In the genomic region with DNA sequence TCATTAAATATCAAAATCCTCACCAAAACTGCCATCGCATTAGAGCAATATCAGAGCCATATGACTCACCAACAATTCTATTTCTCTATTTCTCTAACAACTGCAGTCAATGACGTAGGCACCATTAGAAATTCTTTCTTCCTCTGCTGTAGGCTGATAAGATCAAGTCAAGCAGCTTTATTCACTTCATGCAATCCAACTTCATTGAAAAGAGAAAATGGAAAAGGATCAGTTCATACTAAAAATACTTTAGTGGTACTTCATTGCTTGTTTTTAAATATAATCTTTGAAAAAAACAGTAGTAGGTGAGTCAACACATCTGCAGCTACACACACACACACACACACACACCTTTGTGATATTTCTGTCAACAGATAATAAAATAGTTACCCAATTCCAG, we compare ENCODE assay signal across 20 cellular contexts.
DNase-seq lines count a peak whose midpoint lies in the region; TF ChIP-seq lines count a peak whose summit lies in the region.
"Had no signal": no experiment of that assay in that cellular context is flagged by ENCODE, and none has a peak within 500 bp of the region (broad histone marks: within the 10 kb centered on the region; RNA-seq: fewer than 3 reads in every experiment).

No MANE protein-coding gene starts in this region.

- no peak overlapping the region for H3K4me2 ChIP-seq in trophoblast cell (ENCODE audit: low read length)
- H3K4me2 ChIP-seq: BLaER1 treated with 17β-estradiol and CSF1 and Interleukin-3, amounts not matched to agents 10 nM and 100 nM had no signal

- H3K36me3 ChIP-seq in trophoblast cell (ENCODE audit: control insufficient read depth in 1 of 2, insufficient read depth in 2 of 2, low read length in 2 of 2), result no peaks in the 10 kb centered on the region
- no peaks in the 10 kb centered on the region for H3K36me3 ChIP-seq in esophagus squamous epithelium
- H3K36me3 ChIP-seq in left ventricle myocardium inferior, result no peaks in the 10 kb centered on the region
- H3K36me3 ChIP-seq: ascending aorta; BLaER1 treated with 17β-estradiol and CSF1 and Interleukin-3, amounts not matched to agents 10 nM and 100 nM; lower lobe of right lung; sigmoid colon had no signal

- H3K79me1 ChIP-seq in trophoblast cell (ENCODE audit: low read length), result no peaks in the 10 kb centered on the region

- H3K4ac ChIP-seq in trophoblast cell (ENCODE audit: low read depth, low read length), result no peak overlapping the region

- no peak for TF ChIP-seq CTCF in choroid plexus epithelial cell (conservative IDR thresholded peaks at IDR 0.05; ENCODE audit: low read depth, low read length)
- no peak for TF ChIP-seq CTCF in esophagus squamous epithelium (IDR thresholded peaks at IDR 0.05)
- no peak for TF ChIP-seq CTCF in left ventricle myocardium inferior (IDR thresholded peaks at IDR 0.05; ENCODE audit: borderline replicate concordance)
- no peak for TF ChIP-seq CTCF in osteocyte (IDR thresholded peaks at IDR 0.05)

- H3K4me3 ChIP-seq in choroid plexus epithelial cell (ENCODE audit: low read depth, low read length) (no peak overlapping the region), trophoblast cell (ENCODE audit: low read depth, low read length) (no peak overlapping the region), esophagus squamous epithelium (no peak overlapping the region), left ventricle myocardium inferior (no peak overlapping the region)
- H3K4me3 ChIP-seq: ascending aorta; BLaER1 treated with 17β-estradiol and CSF1 and Interleukin-3, amounts not matched to agents 10 nM and 100 nM; lower lobe of right lung; sigmoid colon had no signal

- H2AFZ ChIP-seq in trophoblast cell (ENCODE audit: insufficient read depth, low read length, poor library complexity), result no peak overlapping the region

- no peak overlapping the region for H4K91ac ChIP-seq in trophoblast cell (ENCODE audit: low read depth, low read length)

- no peak overlapping the region for H3K14ac ChIP-seq in trophoblast cell (ENCODE audit: low read length)

- H4K12ac ChIP-seq in trophoblast cell (ENCODE audit: low read depth, low read length), result no peak overlapping the region

- H3K27me3 ChIP-seq in trophoblast cell (ENCODE audit: insufficient read depth, low read length) (no peaks in the 10 kb centered on the region), esophagus squamous epithelium (no peaks in the 10 kb centered on the region), left ventricle myocardium inferior (ENCODE audit: low read depth) (no peaks in the 10 kb centered on the region)
- H3K27me3 ChIP-seq: ascending aorta; BLaER1 treated with 17β-estradiol and CSF1 and Interleukin-3, amounts not matched to agents 10 nM and 100 nM; sigmoid colon had no signal

- intact Hi-C loops in esophagus squamous epithelium (cut with DNase I), result no loop called here
- intact Hi-C loops in left ventricle myocardium inferior (cut with micrococcal nuclease), result no loop called here

- no peak overlapping the region for H2BK12ac ChIP-seq in trophoblast cell (ENCODE audit: low read length)

- H3K79me2 ChIP-seq in trophoblast cell (ENCODE audit: control insufficient read depth, insufficient read depth, low read length, poor library complexity), result no peaks in the 10 kb centered on the region

- no CpG with 5 or more reads among the region's 2 CpGs for WGBS in trophoblast cell (ENCODE audit: extremely low coverage, insufficient coverage, insufficient read length)
- 73 to 78% methylated on average over 2 of the region's 2 CpGs for WGBS in esophagus squamous epithelium, 2 donors

- peaks cover 5% of the 10 kb centered on the region for H3K9me3 Mint-ChIP-seq in osteocyte (ENCODE audit: unreplicated experiment)

- no peak overlapping the region for H2BK120ac ChIP-seq in trophoblast cell (ENCODE audit: insufficient read depth, low read length, poor library complexity)

- no peak overlapping the region for H3K4me3 Mint-ChIP-seq in osteocyte (ENCODE audit: unreplicated experiment)
- H3K4me3 Mint-ChIP-seq: activated CD4-positive, alpha-beta T cell treated with anti-CD3 and anti-CD28 coated beads, Interleukin-2, amount 10 ng/mL, durations not matched to agents 24 days and 14 days had no signal

- H3K36me3 Mint-ChIP-seq in osteocyte (ENCODE audit: unreplicated experiment), result no peaks in the 10 kb centered on the region

- no peak overlapping the region for H3K9ac ChIP-seq in trophoblast cell (ENCODE audit: low read length)
- H3K9ac ChIP-seq: BLaER1 treated with 17β-estradiol and CSF1 and Interleukin-3, amounts not matched to agents 10 nM and 100 nM had no signal

- H3K27me3 Mint-ChIP-seq in osteocyte (ENCODE audit: unreplicated experiment), result no peaks in the 10 kb centered on the region
- H3K27me3 Mint-ChIP-seq: activated CD4-positive, alpha-beta T cell treated with anti-CD3 and anti-CD28 coated beads, Interleukin-2, amount 10 ng/mL, durations not matched to agents 24 days and 14 days had no signal

- no peak overlapping the region for H2AK5ac ChIP-seq in trophoblast cell (ENCODE audit: low read length)

- peak; percentile 8 for DNase-seq in DMS53 treated with DMSO at 0.1 percent for 48 hours (lab: John Stamatoyannopoulos, UW; ENCODE audit: unreplicated experiment)
- peak; percentile 80 for DNase-seq in NCI-H226
- DNase-seq in choroid plexus epithelial cell (ENCODE audit: low read depth), result peak; percentile 55
- peak; percentile 20 to 85 for DNase-seq in trophoblast cell
- DNase-seq in esophagus squamous epithelium (lab: John Stamatoyannopoulos, UW), result no peak
- no peak for DNase-seq in left ventricle myocardium inferior
- no peak for DNase-seq in NCI-H1694 (lab: John Stamatoyannopoulos, UW)
- DNase-seq in osteocyte (ENCODE audit: extremely low spot score, unreplicated experiment), result no peak
- DNase-seq: activated CD4-positive, alpha-beta T cell treated with anti-CD3 and anti-CD28 coated beads, Interleukin-2, amount 10 ng/mL, durations not matched to agents 24 days and 14 days; activated CD8-positive, alpha-beta memory T cell treated with anti-CD3 and anti-CD28 coated beads, Interleukin-2, amount 50 U/mL, for 48 hours; cortex of kidney; lower lobe of right lung; NCI-H1694 treated with DMSO at 0.1 percent for 48 hours; NCI-H345; occipital lobe; sigmoid colon; stimulated activated CD4-positive, alpha-beta T cell treated with anti-CD3 and anti-CD28 coated beads, Interleukin-2, amount 100 ng/mL, for 24 hours; SW 1271 had no signal

- H3K4me1 Mint-ChIP-seq in osteocyte (ENCODE audit: unreplicated experiment), result no peaks in the 10 kb centered on the region
- H3K4me1 Mint-ChIP-seq: activated CD4-positive, alpha-beta T cell treated with anti-CD3 and anti-CD28 coated beads, Interleukin-2, amount 10 ng/mL, durations not matched to agents 24 days and 14 days had no signal

- no peaks in the 10 kb centered on the region for H3K4me1 ChIP-seq in trophoblast cell (ENCODE audit: control insufficient read depth in 1 of 2, insufficient read depth in 2 of 2, low read length in 2 of 2)
- H3K4me1 ChIP-seq in esophagus squamous epithelium, result no peaks in the 10 kb centered on the region
- no peaks in the 10 kb centered on the region for H3K4me1 ChIP-seq in left ventricle myocardium inferior
- H3K4me1 ChIP-seq: ascending aorta; BLaER1 treated with 17β-estradiol and CSF1 and Interleukin-3, amounts not matched to agents 10 nM and 100 nM; lower lobe of right lung; sigmoid colon had no signal

- no peak overlapping the region for H4K8ac ChIP-seq in trophoblast cell (ENCODE audit: low read depth, low read length)

- H2BK5ac ChIP-seq in trophoblast cell (ENCODE audit: low read depth, low read length, poor library complexity), result no peak overlapping the region

- H3K27ac ChIP-seq in trophoblast cell (ENCODE audit: low read depth, low read length) (no peak overlapping the region), esophagus squamous epithelium (no peak overlapping the region), left ventricle myocardium inferior (replicated peaks) (no peak overlapping the region)
- H3K27ac ChIP-seq: ascending aorta; BLaER1 treated with 17β-estradiol and CSF1 and Interleukin-3, amounts not matched to agents 10 nM and 100 nM; lower lobe of right lung; sigmoid colon had no signal

- H3K23ac ChIP-seq in trophoblast cell (ENCODE audit: low read length), result no peak overlapping the region

- no peak for TF ChIP-seq POLR2A in esophagus squamous epithelium (IDR thresholded peaks at IDR 0.05)

- no peak overlapping the region for H3K27ac Mint-ChIP-seq in osteocyte (ENCODE audit: unreplicated experiment)
- H3K27ac Mint-ChIP-seq: activated CD4-positive, alpha-beta T cell treated with anti-CD3 and anti-CD28 coated beads, Interleukin-2, amount 10 ng/mL, durations not matched to agents 24 days and 14 days had no signal

- no peak overlapping the region for H3K18ac ChIP-seq in trophoblast cell (ENCODE audit: low read length)

- H3K9me3 ChIP-seq in trophoblast cell (ENCODE audit: insufficient read depth, low read depth, low read length) (no peaks in the 10 kb centered on the region), esophagus squamous epithelium (no peaks in the 10 kb centered on the region), left ventricle myocardium inferior (replicated peaks) (peaks cover 35% of the 10 kb centered on the region)
- H3K9me3 ChIP-seq: ascending aorta, lower lobe of right lung had no signal

Comparison
In these comparisons a context has a peak if more than half of its experiments do, and no peak if none do; other contexts are left out.
1. DNase-seq: peak in DMS53 treated with DMSO at 0.1 percent for 48 hours (single experiment), NCI-H226 (single experiment), choroid plexus epithelial cell (single experiment) and trophoblast cell (2 of 2); none in esophagus squamous epithelium (single experiment), left ventricle myocardium inferior (single experiment), NCI-H1694 (single experiment) and osteocyte (single experiment).